26 cellular contexts compared by ENCODE assay signal in genomic region chr6:152453421-152453820, GRCh38.
"Had no signal": no experiment of that assay in that cellular context is flagged by ENCODE, and none has a peak within 500 bp of the region (broad histone marks: within the 10 kb centered on the region; RNA-seq: fewer than 3 reads in every experiment).

No MANE protein-coding gene starts in this region.

- H3K9me3 ChIP-seq: adrenal gland, lower lobe of right lung, mucosa of descending colon, right lobe of liver, tibial nerve had no signal

- H3K36me3 ChIP-seq: adrenal gland, brain microvascular endothelial cell, right lobe of liver, WERI-Rb-1 had no signal

- DNase-seq: activated CD4-positive, alpha-beta memory T cell treated with anti-CD3 and anti-CD28 coated beads for 36 hours; activated CD4-positive, alpha-beta T cell treated with anti-CD3 and anti-CD28 coated beads, Interleukin-2, amount 10 ng/mL, durations not matched to agents 24 days and 14 days; activated CD4-positive, CD25-positive, alpha-beta regulatory T cell treated with anti-CD3 and anti-CD28 coated beads, Interleukin-2, amount 50 U/mL, for 72 hours; activated CD8-positive, alpha-beta memory T cell treated with anti-CD3 and anti-CD28 coated beads, Interleukin-2, amount 50 U/mL, for 4 hours; activated effector memory CD4-positive, alpha-beta T cell treated with anti-CD3 and anti-CD28 coated beads, Interleukin-2, amount 50 U/mL, for 16 hours; activated naive CD4-positive, alpha-beta T cell treated with anti-CD3 and anti-CD28 coated beads for 36 hours; activated naive CD8-positive, alpha-beta T cell treated with anti-CD3 and anti-CD28 coated beads for 36 hours; activated T-cell treated with anti-CD3 and anti-CD28 coated beads, Interleukin-2, amount 50 U/mL, for 1 hour; adrenal gland; aorta; brain microvascular endothelial cell; cortex of kidney; endodermal cell; left lung; lower lobe of right lung; mucosa of descending colon; posterior cingulate gyrus; right lobe of liver; stimulated activated CD4-positive, alpha-beta T cell treated with anti-CD3 and anti-CD28 coated beads, Interleukin-2, amount 100 ng/mL, for 48 hours; stimulated activated naive CD4-positive, alpha-beta T cell treated with Interleukin-2 at 50 U/mL for 16 hours; T-helper 9 cell; WERI-Rb-1 had no signal

- H3K27ac ChIP-seq: adrenal gland, brain microvascular endothelial cell, left lung, lower lobe of right lung, right lobe of liver, tibial nerve, WERI-Rb-1 had no signal

- H3K4me3 ChIP-seq: adrenal gland, left lung, lower lobe of right lung, mucosa of descending colon, right lobe of liver, tibial nerve had no signal

- FAIRE-seq: frontal cortex, islet of Langerhans, TTC549 had no signal

- H3K4me1 ChIP-seq: adrenal gland, left lung, lower lobe of right lung, right lobe of liver, tibial nerve had no signal

- H3K27me3 ChIP-seq: adrenal gland, brain microvascular endothelial cell, left lung, right lobe of liver, tibial nerve had no signal
